26 cellular contexts compared by ENCODE assay signal in the genomic region with DNA sequence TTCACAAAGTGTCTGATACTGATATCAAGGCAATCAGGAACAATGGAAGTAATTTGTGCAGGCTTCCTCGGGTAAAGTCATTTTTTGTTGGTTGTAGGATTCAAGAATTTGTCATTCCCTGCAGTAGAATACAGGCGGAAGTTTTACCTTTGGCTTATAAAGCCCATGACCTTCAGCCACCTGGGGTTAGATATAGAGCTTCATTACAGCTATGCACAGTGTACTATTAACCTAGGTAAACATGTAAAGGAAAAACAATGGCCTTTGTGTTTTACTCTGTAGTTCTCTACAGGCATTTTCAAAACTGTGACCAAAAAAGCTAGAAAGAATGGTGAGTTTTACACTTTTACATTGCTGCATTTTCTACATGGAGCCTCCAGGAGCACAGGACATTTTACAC.
A peak's percentile ranks its signal among the peaks of the same experiment; 100 is the strongest.
DNase-seq lines count a peak whose midpoint lies in the region; ATAC-seq, FAIRE-seq and TF ChIP-seq lines count a peak whose summit lies in the region.
"Had no signal": no experiment of that assay in that cellular context is flagged by ENCODE, and none has a peak within 500 bp of the region (broad histone marks: within the 10 kb centered on the region; RNA-seq: fewer than 3 reads in every experiment).

No MANE protein-coding gene starts in this region.

- no peak for TF ChIP-seq CTCF in HepG2 (CRISPR knock-in tag; IDR thresholded peaks at IDR 0.05)
- no peak for TF ChIP-seq CTCF in right lobe of liver (IDR thresholded peaks at IDR 0.05)
- TF ChIP-seq CTCF in progenitor cell of endocrine pancreas (IDR thresholded peaks at IDR 0.05; ENCODE audit: unreplicated experiment) = no peak
- TF ChIP-seq CTCF in ovary (IDR thresholded peaks at IDR 0.05) = no peak

- peak overlapping the region; percentile 39 for H3K27ac Mint-ChIP-seq in progenitor cell of endocrine pancreas
- H3K27ac Mint-ChIP-seq in T-helper 17 cell = no peak overlapping the region
- H3K27ac Mint-ChIP-seq: B cell; CD4-positive, CD25-positive, alpha-beta regulatory T cell; CD8-positive, alpha-beta T cell; GM23338; HFFc6 had no signal

- peaks cover 17% of the 10 kb centered on the region for H3K4me1 ChIP-seq in HepG2 (ENCODE audit: insufficient read depth, low read length)
- no peaks in the 10 kb centered on the region for H3K4me1 ChIP-seq in right lobe of liver
- no peaks in the 10 kb centered on the region for H3K4me1 ChIP-seq in ovary (ENCODE audit: insufficient read depth)
- H3K4me1 ChIP-seq: BLaER1, Caco-2, HAP-1 had no signal

- no peak for FAIRE-seq in HepG2 (lab: Jason Lieb, UNC)
- FAIRE-seq: A204.1, D721Med, GM12878, GM19239, H54 had no signal

- POLR2A ChIA-PET in HepG2 (lab: Yijun Ruan, JAX) = no interaction called here

- H3K79me2 ChIP-seq in HepG2 (ENCODE audit: insufficient read depth, low read length) = no peaks in the 10 kb centered on the region

- H3K36me3 Mint-ChIP-seq in progenitor cell of endocrine pancreas (ENCODE audit: insufficient read depth) (peaks cover 11% of the 10 kb centered on the region), T-helper 17 cell (ENCODE audit: low read depth) (peaks cover 2% of the 10 kb centered on the region)
- H3K36me3 Mint-ChIP-seq: CD4-positive, CD25-positive, alpha-beta regulatory T cell; CD8-positive, alpha-beta T cell had no signal

- DNase-seq in HepG2 (ENCODE audit: low spot score) (peak; percentile 24), right lobe of liver (no peak), left colon (no peak), progenitor cell of endocrine pancreas (ENCODE audit: low spot score, unreplicated experiment) (no peak), ovary (no peak), T-helper 17 cell (no peak)
- DNase-seq: Caco-2; CD4-positive, CD25-positive, alpha-beta regulatory T cell; CD8-positive, alpha-beta T cell; DMS 273 treated with DMSO at 0.1 percent for 48 hours; DMS79; EL; GDM1; HFFc6 had no signal

- in situ Hi-C loops in HepG2 (cut with HindIII; ENCODE audit: extremely low pct_ligation_motif_present, low pct_unique_long_range_greater_than_20kb) = no loop called here

- no peak overlapping the region for H2AFZ ChIP-seq in HepG2 (ENCODE audit: low read length)
- H2AFZ ChIP-seq: GM23338 had no signal

- ATAC-seq in HepG2 (peak; percentile 73), right lobe of liver (no peak), left colon (peak; percentile 93), T-helper 17 cell (no peak), HG03139 (IDR thresholded peaks at IDR 0.05; ENCODE audit: unreplicated experiment) (no peak)
- ATAC-seq: CD8-positive, alpha-beta T cell; GM12878; GM23338 had no signal

- H4K20me1 ChIP-seq in HepG2 (ENCODE audit: insufficient read depth, low read length) = peaks cover 2% of the 10 kb centered on the region
- H4K20me1 ChIP-seq: BLaER1 had no signal

- H3K4me3 Mint-ChIP-seq in progenitor cell of endocrine pancreas (ENCODE audit: low read depth) (no peak overlapping the region), T-helper 17 cell (no peak overlapping the region)
- H3K4me3 Mint-ChIP-seq: B cell; CD4-positive, CD25-positive, alpha-beta regulatory T cell; CD8-positive, alpha-beta T cell; GM23338; HFFc6 had no signal

- TF ChIP-seq POLR2A in HepG2 (IDR thresholded peaks at IDR 0.05; ENCODE audit: insufficient read depth in 1 of 2, low read depth in 2 of 2, low read length in 2 of 2) (no peak), right lobe of liver (IDR thresholded peaks at IDR 0.05) (no peak), ovary (IDR thresholded peaks at IDR 0.05) (no peak)

- H3K27ac ChIP-seq in HepG2 (ENCODE audit: extremely low read length, insufficient read depth, low read length) (peak overlapping the region; percentile 14), right lobe of liver (no peak overlapping the region), ovary (no peak overlapping the region)
- H3K27ac ChIP-seq: 22Rv1, BLaER1, C4-2B had no signal

- H3K27me3 ChIP-seq in HepG2 (ENCODE audit: control insufficient read depth in 1 of 2, insufficient read depth in 2 of 2, low read length in 2 of 2) (no peaks in the 10 kb centered on the region), right lobe of liver (no peaks in the 10 kb centered on the region), ovary (no peaks in the 10 kb centered on the region)
- H3K27me3 ChIP-seq: BLaER1 had no signal

- BruUV-seq in HepG2 (replicated peaks; lab: Mats Ljungman, UMichigan) = no TSS peak

- H3K4me1 Mint-ChIP-seq in progenitor cell of endocrine pancreas (ENCODE audit: low read depth) (peaks cover 25% of the 10 kb centered on the region), T-helper 17 cell (no peaks in the 10 kb centered on the region)
- H3K4me1 Mint-ChIP-seq: B cell had no signal

- TF ChIP-seq RAD21 in HepG2 (CRISPR knock-in tag; IDR thresholded peaks at IDR 0.05) = no peak

- WGBS in HepG2 (ENCODE audit: low lambda C conversion rate) = 40% methylated on average over 2 of the region's 2 CpGs
- WGBS in right lobe of liver (ENCODE audit: insufficient coverage, low coverage, low lambda C conversion rate, missing lambda C conversion rate) = 37% methylated on average over 2 of the region's 2 CpGs
- WGBS in ovary, 3 donors = 64 to 74% (median 66%) methylated on average over 2 of the region's 2 CpGs

- 0 out of 2 replicates have a peak overlapping the region, but pooled peaks have one; percentile 4 for H3K4me2 ChIP-seq in HepG2 (ENCODE audit: low read depth, low read length)
- H3K4me2 ChIP-seq: BLaER1, GM23338 had no signal

- H3K9me3 ChIP-seq in HepG2 (ENCODE audit: low read length) (no peaks in the 10 kb centered on the region), right lobe of liver (no peaks in the 10 kb centered on the region), ovary (no peaks in the 10 kb centered on the region), T-helper 17 cell (ENCODE audit: control insufficient read depth, low read length, poor library complexity, severe bottlenecking) (no peaks in the 10 kb centered on the region)
- H3K9me3 ChIP-seq: BLaER1, HAP-1 had no signal

- no peak for TF ChIP-seq EP300 in HepG2 (IDR thresholded peaks at IDR 0.05; ENCODE audit: low read depth in 2 of 2, low read length in 2 of 2)
- no peak for TF ChIP-seq EP300 in HepG2 (CRISPR knock-in tag; IDR thresholded peaks at IDR 0.05; ENCODE audit: borderline replicate concordance)
- no peak for TF ChIP-seq EP300 in ovary (IDR thresholded peaks at IDR 0.05)

- H3K36me3 ChIP-seq in HepG2 (replicated peaks in 1 of 2; ENCODE audit: control insufficient read depth in 1 of 2, insufficient read depth in 2 of 2, low read length in 2 of 2) (peaks cover 12 to 15% of the 10 kb centered on the region in 2 experiments; a peak in 4 of 5 replicates), right lobe of liver (no peaks in the 10 kb centered on the region), ovary (no peaks in the 10 kb centered on the region)
- H3K36me3 ChIP-seq: BLaER1, HAP-1 had no signal

- H3K4me3 ChIP-seq in HepG2 (replicated peaks in 1 of 3; ENCODE audit: insufficient read depth in 1 of 3, low read depth in 2 of 3, low read length in 3 of 3) (no peak overlapping the region), right lobe of liver (no peak overlapping the region), ovary (no peak overlapping the region)
- H3K4me3 ChIP-seq: BLaER1, GM12878, GM23338, HAP-1 had no signal

- intact Hi-C loops in HepG2 (cut with micrococcal nuclease; ENCODE audit: unreplicated experiment) (no loop called here), right lobe of liver (cut with DNase I) (no loop called here), left colon (cut with DNase I, micrococcal nuclease) (no loop called here), ovary (cut with DNase I) (loop anchor here in 1 of 4 donors (1.0 kb wide), 1 partner anchor 20 kb away; no protein-coding TSS in a partner anchor)

- H3K9me3 Mint-ChIP-seq in progenitor cell of endocrine pancreas (ENCODE audit: low read depth) = peaks cover 4% of the 10 kb centered on the region

- H3K27me3 Mint-ChIP-seq in progenitor cell of endocrine pancreas = peaks cover 12% of the 10 kb centered on the region
- H3K27me3 Mint-ChIP-seq in T-helper 17 cell = peaks cover 33% of the 10 kb centered on the region
- H3K27me3 Mint-ChIP-seq: CD4-positive, CD25-positive, alpha-beta regulatory T cell had no signal

- CTCF ChIA-PET in HepG2 (lab: Yijun Ruan, JAX; ENCODE audit: low intra/inter-chr PET ratio, low total read pairs) = no interaction called here

- H3K9ac ChIP-seq in HepG2 (ENCODE audit: insufficient read depth, low read depth, low read length) = no peak overlapping the region
- H3K9ac ChIP-seq: BLaER1 had no signal

TF ChIP-seq in HepG2, 621 proteins besides CTCF, POLR2A, EP300 and RAD21 (continues in another document):
- TF ChIP-seq ZNF496 (CRISPR knock-in tag; IDR thresholded peaks at IDR 0.05; ENCODE audit: insufficient replicate concordance) (no peak), KLF13 (CRISPR knock-in tag; IDR thresholded peaks at IDR 0.05) (no peak), SOX6 (IDR thresholded peaks at IDR 0.05) (no peak), SOX6 (CRISPR knock-in tag; IDR thresholded peaks at IDR 0.05) (peak; percentile 84), NR2F6 (IDR thresholded peaks at IDR 0.05) (peak; percentile 61; the same call in 1 of the 2 replicates), NR2F6 (CRISPR knock-in tag; IDR thresholded peaks at IDR 0.05) (no peak)
- TF ChIP-seq, protein P1, sequence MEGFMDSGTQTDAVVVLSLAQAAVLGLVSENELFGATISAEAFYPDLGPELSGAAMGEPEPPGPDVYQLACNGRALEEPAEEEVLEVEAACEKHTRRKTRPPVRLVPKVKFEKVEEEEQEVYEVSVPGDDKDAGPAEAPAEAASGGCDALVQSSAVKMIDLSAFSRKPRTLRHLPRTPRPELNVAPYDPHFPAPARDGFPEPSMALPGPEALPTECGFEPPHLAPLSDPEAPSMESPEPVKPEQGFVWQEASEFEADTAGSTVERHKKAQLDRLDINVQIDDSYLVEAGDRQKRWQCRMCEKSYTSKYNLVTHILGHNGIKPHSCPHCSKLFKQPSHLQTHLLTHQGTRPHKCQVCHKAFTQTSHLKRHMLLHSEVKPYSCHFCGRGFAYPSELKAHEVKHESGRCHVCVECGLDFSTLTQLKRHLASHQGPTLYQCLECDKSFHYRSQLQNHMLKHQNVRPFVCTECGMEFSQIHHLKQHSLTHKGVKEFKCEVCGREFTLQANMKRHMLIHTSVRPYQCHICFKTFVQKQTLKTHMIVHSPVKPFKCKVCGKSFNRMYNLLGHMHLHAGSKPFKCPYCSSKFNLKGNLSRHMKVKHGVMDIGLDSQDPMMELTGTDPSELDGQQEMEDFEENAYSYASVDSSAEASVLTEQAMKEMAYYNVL (CRISPR knock-in tag; IDR thresholded peaks at IDR 0.05; ENCODE audit: borderline replicate concordance) = 0 out of 2 replicates have a peak, but pooled peaks have one; percentile 43

Comparison
In these comparisons a context has a peak if more than half of its experiments do, and no peak if none do; other contexts are left out.
1. ATAC-seq: peak in HepG2 (single experiment) and left colon (single experiment); none in right lobe of liver (0 of 4), T-helper 17 cell (single experiment) and HG03139 (single experiment).